Comparison of ENCODE assay signal across 8 cellular contexts in genomic region chr2:157443795-157444642, GRCh38. TPM values are rescaled to one million over a fixed set of nuclear protein-coding genes. Genes with fewer than 3 reads are reported as not detected.
DNase-seq lines count a peak whose midpoint lies in the region; ATAC-seq and TF ChIP-seq lines count a peak whose summit lies in the region.

TSS of gene CYTIP (minus strand) at chr2:157444089. CDS start at chr2:157444020, 69 bp downstream.

- H3K27ac ChIP-seq in duodenal mucosa (ENCODE audit: low read depth, low read length), result peak within 1 kb of the TSS; percentile 60
- H3K27ac ChIP-seq in rectal smooth muscle tissue (ENCODE audit: low read depth, low read length), result no peak within 1 kb of the TSS

- H3K9ac ChIP-seq in duodenal mucosa (ENCODE audit: low read depth in 1 of 2, low read length in 2 of 2), result peak within 1 kb of the TSS; percentile 65 to 75
- peak within 1 kb of the TSS; percentile 68 for H3K9ac ChIP-seq in rectal smooth muscle tissue (ENCODE audit: low read length)

- H3K27me3 ChIP-seq in duodenal mucosa (ENCODE audit: control insufficient read depth in 1 of 2, insufficient read depth in 2 of 2, low read length in 2 of 2) (no peaks in the 10 kb centered on the region), rectal smooth muscle tissue (ENCODE audit: control insufficient read depth, insufficient read depth, low read length) (no peaks in the 10 kb centered on the region)

- intact Hi-C loops in T-helper 1 cell treated with Interleukin-12 subunit alpha and Interleukin-12 subunit beta and Interleukin-4 antibody, amounts not matched to agents 30 ng/mL and 1 ng/mL, for 36 hours (cut with micrococcal nuclease), result loop anchor here (1.0 to 5.0 kb wide), 9 partner anchors 9 to 1102 kb away; partner anchors contain the start of genes ACVR1C, CCDC148 and PKP4

- no peak for DNase-seq in cerebellar cortex (ENCODE audit: low spot score)
- DNase-seq in NCI-H226, result no peak
- DNase-seq in cortex of kidney (lab: John Stamatoyannopoulos, UW), result no peak

- peak; percentile 83 for TF ChIP-seq POLR2A in GM19099 (IDR thresholded peaks at IDR 0.05; ENCODE audit: extremely low read depth, insufficient read length, low read depth)

- ATAC-seq in HG03095 (IDR thresholded peaks at IDR 0.05; ENCODE audit: unreplicated experiment), result peak; percentile 50

- peaks cover 29 to 46% of the 10 kb centered on the region in 2 donors for H3K4me1 ChIP-seq in duodenal mucosa (ENCODE audit: control insufficient read depth in 1 of 2, insufficient read depth in 2 of 2, low read length in 2 of 2)
- H3K4me1 ChIP-seq in rectal smooth muscle tissue (ENCODE audit: control insufficient read depth, insufficient read depth, low read length), result no peaks in the 10 kb centered on the region

- peak within 1 kb of the TSS; percentile 71 to 74 for H3K4me3 ChIP-seq in duodenal mucosa (ENCODE audit: low read depth in 1 of 2, low read length in 2 of 2)
- peak within 1 kb of the TSS; percentile 54 for H3K4me3 ChIP-seq in rectal smooth muscle tissue (ENCODE audit: low read length)

- H3K9me3 ChIP-seq in duodenal mucosa (ENCODE audit: control insufficient read depth in 1 of 2, low read length in 2 of 2), result no peaks in the 10 kb centered on the region

- H3K36me3 ChIP-seq in duodenal mucosa (ENCODE audit: control insufficient read depth in 1 of 2, insufficient read depth in 2 of 2, low read length in 2 of 2), result no peaks in the 10 kb centered on the region
- H3K36me3 ChIP-seq in rectal smooth muscle tissue (ENCODE audit: control insufficient read depth, insufficient read depth, low read length), result no peaks in the 10 kb centered on the region

RNA-seq across cellular contexts. Expression of gene CYTIP, which starts in this region (rescaled TPM):
- total RNA-seq in T-helper 1 cell treated with Interleukin-12 subunit alpha and Interleukin-12 subunit beta and Interleukin-4 antibody, amounts not matched to agents 30 ng/mL and 1 ng/mL, for 36 hours, result 484 and 497 TPM in 2 replicates
